Comparison of ENCODE assay signal across 8 cellular contexts in genomic region chr1:2313651-2314296, GRCh38.
DNase-seq lines count a peak whose midpoint lies in the region; ATAC-seq and TF ChIP-seq lines count a peak whose summit lies in the region.

No MANE protein-coding gene starts in this region.

- H3K36me3 Mint-ChIP-seq in effector memory CD8-positive, alpha-beta T cell (ENCODE audit: insufficient read depth) = peaks cover 23% of the 10 kb centered on the region
- H3K36me3 Mint-ChIP-seq in naive thymus-derived CD4-positive, alpha-beta T cell = no peaks in the 10 kb centered on the region

- BruUV-seq in A673 (replicated peaks; lab: Mats Ljungman, UMichigan) = no TSS peak

- peak overlapping the region; percentile 45 to 64 for H3K4me3 Mint-ChIP-seq in effector memory CD8-positive, alpha-beta T cell
- H3K4me3 Mint-ChIP-seq in naive thymus-derived CD4-positive, alpha-beta T cell = peak overlapping the region in 7 of 10 donors; percentile 18 to 70 (median 29)

- peaks cover 0 to 8% of the 10 kb centered on the region in 2 donors for H3K4me1 Mint-ChIP-seq in effector memory CD8-positive, alpha-beta T cell (ENCODE audit: low read depth in 2 of 2)
- peaks cover 5 to 15% (median 12%) of the 10 kb centered on the region in 7 donors for H3K4me1 Mint-ChIP-seq in naive thymus-derived CD4-positive, alpha-beta T cell

- H3K9ac ChIP-seq in NT2/D1 (ENCODE audit: insufficient read length, low read depth) = peak overlapping the region; percentile 82

- peak overlapping the region; percentile 88 for H3K27ac ChIP-seq in A673 (ENCODE audit: low read depth, low read length, poor library complexity, severe bottlenecking)
- H3K27ac ChIP-seq in naive thymus-derived CD4-positive, alpha-beta T cell (ENCODE audit: low read depth, low read length) = peak overlapping the region; percentile 72

- H3K27me3 ChIP-seq in A673 (replicated peaks; ENCODE audit: insufficient read depth, low read depth, low read length, poor library complexity) (no peaks in the 10 kb centered on the region), NT2/D1 (ENCODE audit: insufficient read depth, insufficient read length) (no peaks in the 10 kb centered on the region)
- no peaks in the 10 kb centered on the region for H3K27me3 ChIP-seq in naive thymus-derived CD4-positive, alpha-beta T cell (ENCODE audit: control insufficient read depth in 2 of 2, insufficient read depth in 2 of 2, low read length in 2 of 2)

- no peak for DNase-seq in A673 (ENCODE audit: low spot score)
- no peak for DNase-seq in NT2/D1 (ENCODE audit: low read depth, low spot score)
- DNase-seq in effector memory CD8-positive, alpha-beta T cell = no peak
- no peak for DNase-seq in naive thymus-derived CD4-positive, alpha-beta T cell
- DNase-seq in stimulated activated CD4-positive, alpha-beta T cell treated with anti-CD3 and anti-CD28 coated beads, Interleukin-15, amount 100 ng/mL, for 24 hours = no peak
- DNase-seq in posterior cingulate gyrus = no peak
- no peak for DNase-seq in COLO829 (ENCODE audit: low spot score)

- intact Hi-C loops in A673 (cut with micrococcal nuclease; ENCODE audit: unreplicated experiment) = loop anchor here (10.0 kb wide), 1 partner anchor 119 kb away; the partner anchor contains the start of gene FAAP20
- intact Hi-C loops in naive thymus-derived CD4-positive, alpha-beta T cell (cut with micrococcal nuclease) = loop anchor here (2.0 to 10.0 kb wide), 2 partner anchors 57 to 71 kb away; no protein-coding TSS in a partner anchor
- intact Hi-C loops in posterior cingulate gyrus (cut with DNase I) = loop anchor here (5.0 to 10.0 kb wide), 2 partner anchors 81 to 119 kb away; partner anchors contain the start of gene FAAP20

- no peaks in the 10 kb centered on the region for H3K9me3 ChIP-seq in A673 (ENCODE audit: low read depth, low read length, poor library complexity, severe bottlenecking)
- H3K9me3 ChIP-seq in NT2/D1 (ENCODE audit: insufficient read depth, low read length) = no peaks in the 10 kb centered on the region
- H3K9me3 ChIP-seq in naive thymus-derived CD4-positive, alpha-beta T cell (ENCODE audit: control insufficient read depth in 2 of 3, low read length in 3 of 3) = no peaks in the 10 kb centered on the region

- CTCF ChIA-PET in A673 (lab: Charles Lee) = no interaction called here
- CTCF ChIA-PET in naive thymus-derived CD4-positive, alpha-beta T cell (lab: Charles Lee) = interaction anchor here (0.8 to 1.2 kb wide), 2 partner anchors 73 to 83 kb away, joined by 3 to 4 read pairs; no protein-coding TSS in a partner anchor

- TF ChIP-seq CTCF in A673 (conservative IDR thresholded peaks at IDR 0.05; ENCODE audit: low read depth, low read length) = no peak

- H3K9me3 Mint-ChIP-seq in effector memory CD8-positive, alpha-beta T cell = no peaks in the 10 kb centered on the region
- no peaks in the 10 kb centered on the region for H3K9me3 Mint-ChIP-seq in naive thymus-derived CD4-positive, alpha-beta T cell

- H3K27ac Mint-ChIP-seq in effector memory CD8-positive, alpha-beta T cell = peak overlapping the region; percentile 89 to 92
- H3K27ac Mint-ChIP-seq in naive thymus-derived CD4-positive, alpha-beta T cell = peak overlapping the region in 7 of 9 donors; percentile 51 to 91 (median 73)

- no peak for TF ChIP-seq POLR2A in GM18505 (IDR thresholded peaks at IDR 0.05; ENCODE audit: borderline replicate concordance, extremely low read depth, insufficient read depth, insufficient read length)

- H3K27me3 Mint-ChIP-seq in effector memory CD8-positive, alpha-beta T cell = no peaks in the 10 kb centered on the region
- H3K27me3 Mint-ChIP-seq in naive thymus-derived CD4-positive, alpha-beta T cell = no peaks in the 10 kb centered on the region

- POLR2A ChIA-PET in A673 (lab: Charles Lee; ENCODE audit: low non-redundant PET) = interaction anchor here (0.6 kb wide), 1 partner anchor 117 kb away, joined by 10 read pairs; no protein-coding TSS in a partner anchor
- POLR2A ChIA-PET in naive thymus-derived CD4-positive, alpha-beta T cell (lab: Charles Lee) = interaction anchor here (0.9 to 2.8 kb wide), 5 partner anchors 8 to 82 kb away, joined by 3 to 12 read pairs (median 6); no protein-coding TSS in a partner anchor

- peaks cover 53% of the 10 kb centered on the region for H3K4me1 ChIP-seq in A673 (ENCODE audit: insufficient read depth, low read length, poor library complexity, severe bottlenecking)
- peaks cover 49% of the 10 kb centered on the region for H3K4me1 ChIP-seq in NT2/D1 (ENCODE audit: insufficient read depth, insufficient read length)
- peaks cover 28 to 42% of the 10 kb centered on the region in 2 donors for H3K4me1 ChIP-seq in naive thymus-derived CD4-positive, alpha-beta T cell (ENCODE audit: control insufficient read depth in 2 of 2, insufficient read depth in 2 of 2, low read length in 2 of 2)

- H3K36me3 ChIP-seq in A673 (ENCODE audit: insufficient read depth, low read length, poor library complexity, severe bottlenecking) (peaks cover 6% of the 10 kb centered on the region), NT2/D1 (ENCODE audit: insufficient read depth, insufficient read length, low read length) (peaks cover 4% of the 10 kb centered on the region)
- H3K36me3 ChIP-seq in naive thymus-derived CD4-positive, alpha-beta T cell (ENCODE audit: control insufficient read depth in 2 of 3, insufficient read depth in 3 of 3, low read length in 3 of 3) = peaks cover 0 to 3% (median 0%) of the 10 kb centered on the region in 3 experiments

- no peak for ATAC-seq in effector memory CD8-positive, alpha-beta T cell (replicated peaks)
- ATAC-seq in naive thymus-derived CD4-positive, alpha-beta T cell = no peak
- no peak for ATAC-seq in GM18505 (IDR thresholded peaks at IDR 0.05; ENCODE audit: unreplicated experiment)

- H3K4me3 ChIP-seq in A673 (ENCODE audit: low read depth, low read length, poor library complexity, severe bottlenecking) = peak overlapping the region; percentile 48
- peak overlapping the region; percentile 39 for H3K4me3 ChIP-seq in NT2/D1 (ENCODE audit: insufficient read length, low read depth)
- H3K4me3 ChIP-seq in naive thymus-derived CD4-positive, alpha-beta T cell (ENCODE audit: low read length) = no peak overlapping the region
